ENCODE assay signal across 8 cellular contexts in the genomic region with DNA sequence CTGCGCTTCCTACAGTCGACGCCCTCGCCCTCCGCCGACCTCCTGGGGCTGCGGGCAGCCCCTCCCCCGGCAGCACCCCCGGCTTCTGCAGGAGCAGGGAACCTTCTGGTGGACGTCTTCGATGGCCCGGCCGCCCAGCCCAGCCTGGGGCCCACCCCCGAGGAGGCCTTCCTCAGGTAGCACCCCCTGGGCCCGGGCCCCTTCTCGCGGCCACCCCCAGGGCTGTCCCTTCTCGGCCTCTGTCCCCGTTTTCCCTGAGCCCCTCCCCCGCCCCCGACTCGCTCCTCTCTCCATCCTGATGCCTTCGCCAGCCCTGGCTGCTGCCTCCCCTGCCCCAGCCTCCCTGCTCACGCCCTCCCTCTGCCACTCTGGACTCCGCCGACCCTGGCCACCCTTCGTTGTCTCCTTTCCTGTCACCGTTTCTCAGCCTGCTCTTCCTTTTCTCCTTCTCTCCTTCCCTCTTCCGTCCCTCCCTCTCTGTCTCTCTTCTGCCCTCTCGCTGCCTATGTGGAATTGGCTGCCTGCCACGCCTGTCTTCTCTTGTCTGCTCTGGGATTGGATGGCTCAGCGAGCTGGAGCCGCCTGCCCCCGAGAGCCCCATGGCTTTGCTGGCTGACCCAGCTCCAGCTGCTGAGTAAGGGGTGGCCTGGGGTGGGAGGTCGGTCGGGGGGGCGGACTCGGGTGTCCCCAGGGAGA. TPM values are rescaled to one million over a fixed set of nuclear protein-coding genes. Genes with fewer than 3 reads are reported as not detected.
A peak's percentile ranks its signal among the peaks of the same experiment; 100 is the strongest.
DNase-seq lines count a peak whose midpoint lies in the region.

No MANE protein-coding gene starts in this region.

- no peak overlapping the region for H3K4me3 Mint-ChIP-seq in CD8-positive, alpha-beta memory T cell

- peak overlapping the region in 1 of 8 donors; percentile 77 for H3K27ac Mint-ChIP-seq in CD8-positive, alpha-beta memory T cell

- H3K36me3 Mint-ChIP-seq in CD8-positive, alpha-beta memory T cell = peaks cover 4 to 74% (median 5%) of the 10 kb centered on the region in 3 donors

- no peaks in the 10 kb centered on the region for H3K4me1 Mint-ChIP-seq in CD8-positive, alpha-beta memory T cell

- DNase-seq in AG08396 (ENCODE audit: low spot score) (peak; percentile 96), NCI-H2107 treated with DMSO at 0.1 percent for 48 hours (lab: John Stamatoyannopoulos, UW; ENCODE audit: unreplicated experiment) (peak; percentile 69), T47D (ENCODE audit: low read depth in 1 of 2, low spot score in 1 of 2) (peak; percentile 33 to 71), iris pigment epithelial cell (ENCODE audit: low read depth) (peak; percentile 90), foreskin melanocyte (no peak)
- DNase-seq in activated CD4-positive, alpha-beta T cell treated with anti-CD3 and anti-CD28 coated beads for 1 hour = no peak
- no peak for DNase-seq in CD8-positive, alpha-beta memory T cell

- no peaks in the 10 kb centered on the region for H3K27me3 ChIP-seq in stomach smooth muscle (ENCODE audit: control insufficient read depth in 1 of 2, insufficient read depth in 2 of 2, low read length in 2 of 2)
- no peaks in the 10 kb centered on the region for H3K27me3 ChIP-seq in CD8-positive, alpha-beta memory T cell (ENCODE audit: insufficient read depth, low read length, poor library complexity, severe bottlenecking)

- H3K27me3 Mint-ChIP-seq in CD8-positive, alpha-beta memory T cell = no peaks in the 10 kb centered on the region

- peaks cover 10 to 24% of the 10 kb centered on the region in 2 donors for H3K36me3 ChIP-seq in stomach smooth muscle (ENCODE audit: control insufficient read depth in 2 of 2, insufficient read depth in 2 of 2, low read length in 2 of 2)
- peaks cover 9% of the 10 kb centered on the region for H3K36me3 ChIP-seq in CD8-positive, alpha-beta memory T cell (ENCODE audit: insufficient read depth, low read length)

- no peaks in the 10 kb centered on the region for H3K9me3 ChIP-seq in stomach smooth muscle (ENCODE audit: control insufficient read depth in 2 of 2, low read length in 2 of 2)
- no peaks in the 10 kb centered on the region for H3K9me3 ChIP-seq in CD8-positive, alpha-beta memory T cell (ENCODE audit: low read length)

- no peaks in the 10 kb centered on the region for H3K9me3 Mint-ChIP-seq in CD8-positive, alpha-beta memory T cell

- POLR2A ChIA-PET in CD8-positive, alpha-beta memory T cell (lab: Charles Lee) = no interaction called here

- H3K4me3 ChIP-seq in stomach smooth muscle (ENCODE audit: low read length in 2 of 2) = peak overlapping the region; percentile 71 to 87
- no peak overlapping the region for H3K4me3 ChIP-seq in CD8-positive, alpha-beta memory T cell (ENCODE audit: low read length)

- in situ Hi-C loops in T47D (cut with HindIII; ENCODE audit: low pct_unique_long_range_greater_than_20kb, low sequenced_read_pairs) = no loop called here

- CTCF ChIA-PET in CD8-positive, alpha-beta memory T cell (lab: Charles Lee) = no interaction called here

- peak overlapping the region; percentile 41 for H3K27ac ChIP-seq in stomach smooth muscle (ENCODE audit: low read length)
- no peak overlapping the region for H3K27ac ChIP-seq in CD8-positive, alpha-beta memory T cell (ENCODE audit: low read depth, low read length)

- H3K4me1 ChIP-seq in stomach smooth muscle (ENCODE audit: control insufficient read depth, insufficient read depth, low read length) = peaks cover 14% of the 10 kb centered on the region
- H3K4me1 ChIP-seq in CD8-positive, alpha-beta memory T cell (ENCODE audit: insufficient read depth, low read length) = no peaks in the 10 kb centered on the region

- peak overlapping the region; percentile 71 to 73 for H3K9ac ChIP-seq in stomach smooth muscle (ENCODE audit: low read length in 2 of 2)

RNA-seq across cellular contexts. Expression of a gene that starts 11.0 kb away (rescaled TPM):
- 10 to 100 TPM; 26.1 to 30.1 TPM for total RNA-seq in CD8-positive, alpha-beta memory T cell
- 4.5 TPM for polyA plus RNA-seq in CD8-positive, alpha-beta memory T cell

RNA-seq across cellular contexts. Expression of a gene that starts 16.0 kb away (rescaled TPM):
- 10 to 100 TPM; 42.3 to 47.2 TPM for total RNA-seq in CD8-positive, alpha-beta memory T cell
- 23.7 TPM for polyA plus RNA-seq in CD8-positive, alpha-beta memory T cell

RNA-seq across cellular contexts. Expression of a gene that starts 35.3 kb away (rescaled TPM):
- total RNA-seq in CD8-positive, alpha-beta memory T cell = 10 to 100 TPM; 82.5 to 87.7 TPM
- 10.1 TPM for polyA plus RNA-seq in CD8-positive, alpha-beta memory T cell

RNA-seq across cellular contexts. Expression of a gene that starts 39.0 kb away (rescaled TPM):
- under 1 TPM; 0.42 to 0.79 TPM for total RNA-seq in CD8-positive, alpha-beta memory T cell
- not detected for polyA plus RNA-seq in CD8-positive, alpha-beta memory T cell

RNA-seq across cellular contexts. Expression of a gene that starts 48.8 kb away (rescaled TPM):
- 10 to 100 TPM; 91.9 to 93.7 TPM for total RNA-seq in CD8-positive, alpha-beta memory T cell
- polyA plus RNA-seq in CD8-positive, alpha-beta memory T cell = 47.7 TPM

Comparison
In these comparisons a context has a peak if more than half of its experiments do, and no peak if none do; other contexts are left out.
1. DNase-seq: peak in AG08396 (single experiment), NCI-H2107 treated with DMSO at 0.1 percent for 48 hours (single experiment), T47D (2 of 2) and iris pigment epithelial cell (single experiment); none in activated CD4-positive, alpha-beta T cell treated with anti-CD3 and anti-CD28 coated beads for 1 hour (single experiment), foreskin melanocyte (single experiment) and CD8-positive, alpha-beta memory T cell (0 of 5).